Comparison of ENCODE assay signal across 1 cellular context in genomic region chr3:49411968-49412631, GRCh38.
TF ChIP-seq lines count a peak whose summit lies in the region.

RHOA (minus strand) TSS chr3:49411976; CDS start chr3:49375589, 36,387 bp downstream.
TCTA (plus strand) TSS chr3:49412423; CDS start chr3:49412427, 4 bp downstream.

TF ChIP-seq in HepG2, 621 proteins besides CTCF, POLR2A, EP300 and RAD21 (continued from another document and continues in another):
- TF ChIP-seq ZGPAT (CRISPR knock-in tag; IDR thresholded peaks at IDR 0.05) (peak; percentile 75), SMARCC2 (IDR thresholded peaks at IDR 0.05) (no peak), HBP1 (CRISPR knock-in tag; IDR thresholded peaks at IDR 0.05; ENCODE audit: low read depth) (no peak; the same call in 1 of the 2 replicates), PTBP1 (IDR thresholded peaks at IDR 0.05; ENCODE audit: low read depth, low read length, poor library complexity, severe bottlenecking) (no peak), ZC3H13 (CRISPR knock-in tag; IDR thresholded peaks at IDR 0.05) (0 out of 2 replicates have a peak, but pooled peaks have one; percentile 44), DNMT1 (CRISPR knock-in tag; IDR thresholded peaks at IDR 0.05) (no peak), SETDB1 (CRISPR knock-in tag; IDR thresholded peaks at IDR 0.05; ENCODE audit: borderline replicate concordance) (no peak), ZFP91 (CRISPR knock-in tag; IDR thresholded peaks at IDR 0.05; ENCODE audit: borderline replicate concordance) (peak; percentile 85; the same call in 1 of the 2 replicates), ZFP36L2 (CRISPR knock-in tag; IDR thresholded peaks at IDR 0.05) (no peak), ZBTB8A (CRISPR knock-in tag; IDR thresholded peaks at IDR 0.05; ENCODE audit: borderline replicate concordance, low read depth) (no peak), ZNF674 (CRISPR knock-in tag; IDR thresholded peaks at IDR 0.05; ENCODE audit: low read depth) (no peak), MEIS2 (CRISPR knock-in tag; IDR thresholded peaks at IDR 0.05) (peak; percentile 69; the same call in 1 of the 2 replicates), ZNF644 (CRISPR knock-in tag; IDR thresholded peaks at IDR 0.05; ENCODE audit: low read depth) (no peak), SALL1 (CRISPR knock-in tag; IDR thresholded peaks at IDR 0.05) (peak; percentile 81), ZNF598 (CRISPR knock-in tag; IDR thresholded peaks at IDR 0.05; ENCODE audit: borderline replicate concordance) (no peak), ZNF407 (CRISPR knock-in tag; IDR thresholded peaks at IDR 0.05; ENCODE audit: not compliant biosample characterization) (peak; percentile 92), ZNF256 (CRISPR knock-in tag; conservative IDR thresholded peaks at IDR 0.05) (no peak; the same call in 1 of the 2 replicates), U2AF1 (optimal IDR thresholded peaks at IDR 0.05; ENCODE audit: low read depth, low read length) (no peak), KLF9 (CRISPR knock-in tag; IDR thresholded peaks at IDR 0.05; ENCODE audit: low read depth) (0 out of 2 replicates have a peak, but pooled peaks have one; percentile 59), HCFC1 (IDR thresholded peaks at IDR 0.05; ENCODE audit: low read depth, low read length) (no peak), ZIK1 (CRISPR knock-in tag; IDR thresholded peaks at IDR 0.05; ENCODE audit: borderline replicate concordance, low read depth) (no peak), GTF3A (CRISPR knock-in tag; conservative IDR thresholded peaks at IDR 0.05) (no peak), ZNF329 (CRISPR knock-in tag; IDR thresholded peaks at IDR 0.05; ENCODE audit: low read depth) (no peak), E2F1 (CRISPR knock-in tag; IDR thresholded peaks at IDR 0.05) (no peak), DPF2 (CRISPR knock-in tag; IDR thresholded peaks at IDR 0.05; ENCODE audit: borderline replicate concordance, low read depth) (no peak), SOX13 (IDR thresholded peaks at IDR 0.05) (no peak), SOX13 (CRISPR knock-in tag; conservative IDR thresholded peaks at IDR 0.05 in 1 of 2, IDR thresholded peaks at IDR 0.05 in 1 of 2) (peak in 1 of 2 experiments; percentile 47; a peak in 1 of 4 replicates), NONO (IDR thresholded peaks at IDR 0.05) (no peak), NONO (CRISPR knock-in tag; conservative IDR thresholded peaks at IDR 0.05) (peak; percentile 88), IRX3 (CRISPR knock-in tag; IDR thresholded peaks at IDR 0.05; ENCODE audit: borderline replicate concordance, low read depth) (peak; percentile 83), FOXK1 (CRISPR knock-in tag; IDR thresholded peaks at IDR 0.05; ENCODE audit: borderline replicate concordance, low read depth) (peak; percentile 54), ZNF883 (CRISPR knock-in tag; IDR thresholded peaks at IDR 0.05; ENCODE audit: not compliant biosample characterization) (peak; percentile 41), REPIN1 (CRISPR knock-in tag; IDR thresholded peaks at IDR 0.05; ENCODE audit: borderline replicate concordance, low read depth) (peak; percentile 77), ZNF784 (CRISPR knock-in tag; IDR thresholded peaks at IDR 0.05; ENCODE audit: borderline replicate concordance) (no peak; the same call in 1 of the 2 replicates), ETS1 (CRISPR knock-in tag; IDR thresholded peaks at IDR 0.05) (no peak), ERF (CRISPR knock-in tag; IDR thresholded peaks at IDR 0.05) (peak; percentile 90), MTERF4 (CRISPR knock-in tag; IDR thresholded peaks at IDR 0.05) (peak; percentile 63; the same call in 1 of the 2 replicates), ZNF7 (CRISPR knock-in tag; IDR thresholded peaks at IDR 0.05) (no peak)
